Comparison of ENCODE assay signal across 1 cellular context in genomic region chr6:52286798-52287432, GRCh38.
TF ChIP-seq lines count a peak whose summit lies in the region.

No MANE protein-coding gene starts in this region.

TF ChIP-seq in GM12878, 131 proteins besides CTCF, POLR2A, EP300 and RAD21 (continued from another document):
- TF ChIP-seq CREM (IDR thresholded peaks at IDR 0.05; ENCODE audit: low read depth) (peak; percentile 22; the same call in 1 of the 2 replicates), CHD4 (IDR thresholded peaks at IDR 0.05) (no peak), SMARCA5 (IDR thresholded peaks at IDR 0.05) (peak; percentile 37; the same call in 1 of the 2 replicates), BACH1 (IDR thresholded peaks at IDR 0.05; ENCODE audit: borderline replicate concordance) (no peak), FOS (IDR thresholded peaks at IDR 0.05; ENCODE audit: borderline replicate concordance, extremely low read depth, insufficient read length) (no peak), RELA (IDR thresholded peaks at IDR 0.05; ENCODE audit: borderline replicate concordance, partially characterized antibody) (no peak), ATF2 (IDR thresholded peaks at IDR 0.05; ENCODE audit: low read length) (0 out of 2 replicates have a peak, but pooled peaks have one; percentile 27), CEBPB (IDR thresholded peaks at IDR 0.05; ENCODE audit: borderline replicate concordance in 1 of 2, low read depth in 2 of 2, low read length in 2 of 2) (0 out of 4 replicates have a peak, but pooled peaks of 1 of the 2 experiments have one; percentile 24), IKZF1 (conservative IDR thresholded peaks at IDR 0.05) (0 out of 2 replicates have a peak, but pooled peaks have one; percentile 26), CREB1 (IDR thresholded peaks at IDR 0.05; ENCODE audit: low read depth) (peak; percentile 28; the same call in 1 of the 2 replicates), SMC3 (IDR thresholded peaks at IDR 0.05; ENCODE audit: borderline replicate concordance, low read length) (peak; percentile 65; the same call in 1 of the 2 replicates), RELB (IDR thresholded peaks at IDR 0.05; ENCODE audit: low read depth) (peak; percentile 62; the same call in 1 of the 2 replicates), CBX3 (IDR thresholded peaks at IDR 0.05; ENCODE audit: borderline replicate concordance, low read depth) (no peak), CBX5 (IDR thresholded peaks at IDR 0.05; ENCODE audit: low read depth) (no peak), SREBF2 (IDR thresholded peaks at IDR 0.05; ENCODE audit: low read length) (no peak)
